7 cellular contexts compared by ENCODE assay signal in the genomic region with DNA sequence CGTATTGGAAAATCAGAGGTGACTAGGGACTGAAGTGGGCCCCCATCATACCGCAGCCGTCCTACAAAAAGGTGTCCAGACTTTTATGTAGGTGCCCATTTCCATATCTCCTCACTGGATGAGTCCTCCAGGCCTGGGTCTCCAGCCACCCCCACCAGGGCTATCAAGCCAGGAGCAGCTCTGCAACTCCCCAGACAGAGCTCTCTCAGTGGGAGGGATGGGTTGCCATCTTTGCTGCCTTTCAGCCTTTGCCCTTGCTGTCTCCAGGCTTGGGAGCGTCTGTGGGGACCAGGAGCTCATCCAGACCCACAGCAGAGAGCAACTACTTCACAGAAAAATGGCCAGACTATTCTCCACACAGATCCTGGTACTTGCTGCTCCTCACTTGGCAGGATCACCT.
"Had no signal": no experiment of that assay in that cellular context is flagged by ENCODE, and none has a peak within 500 bp of the region (broad histone marks: within the 10 kb centered on the region; RNA-seq: fewer than 3 reads in every experiment).

No MANE protein-coding gene starts in this region.

- ATAC-seq: GM23338, K562 had no signal

- DNase-seq: H7, HCEC 1CT, IMR-90, KG1 had no signal

- H2AFZ ChIP-seq: GM23338 had no signal

- FAIRE-seq: HTR-8/SVneo, K562 had no signal

- H3K4me2 ChIP-seq: GM23338 had no signal

- H3K4me3 ChIP-seq: GM23338, K562 had no signal
